ENCODE assay signal across 9 cellular contexts in the genomic region with DNA sequence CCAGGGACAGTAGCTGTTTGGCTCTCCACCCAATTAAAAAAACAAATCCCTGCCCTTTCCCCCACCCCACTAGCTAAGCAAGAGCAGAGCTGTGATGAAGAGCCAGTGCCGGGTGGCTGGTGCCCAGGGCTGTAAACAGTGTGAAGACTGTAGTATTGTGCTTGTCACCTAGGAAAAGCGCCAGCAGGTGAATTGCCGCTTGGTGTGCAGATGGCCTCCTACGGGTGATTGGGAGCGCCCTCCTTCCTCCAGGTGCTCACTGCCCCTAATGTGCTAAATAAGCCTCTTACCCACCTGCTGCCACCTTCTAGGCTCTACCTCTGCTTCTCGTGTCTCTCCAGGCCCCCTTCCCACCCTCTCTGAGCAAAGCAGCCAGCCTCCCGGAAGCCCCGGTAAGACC. TPM values are rescaled to one million over a fixed set of nuclear protein-coding genes. Genes with fewer than 3 reads are reported as not detected.
A peak's percentile ranks its signal among the peaks of the same experiment; 100 is the strongest.
DNase-seq lines count a peak whose midpoint lies in the region; ATAC-seq and TF ChIP-seq lines count a peak whose summit lies in the region.
"Had no signal": no experiment of that assay in that cellular context is flagged by ENCODE, and none has a peak within 500 bp of the region (broad histone marks: within the 10 kb centered on the region; RNA-seq: fewer than 3 reads in every experiment).

No MANE protein-coding gene starts in this region.

- no peaks in the 10 kb centered on the region for H3K9me3 ChIP-seq in mesodermal cell (ENCODE audit: control insufficient read depth, low read length)
- H3K9me3 ChIP-seq in aorta (ENCODE audit: control insufficient read depth, low read length) = no peaks in the 10 kb centered on the region

- no peaks in the 10 kb centered on the region for H3K9me3 Mint-ChIP-seq in activated T-helper 2 cell treated with anti-CD3 and anti-CD28 coated beads, Interferon-gamma antibody, Interleukin-2, Interleukin-4, amounts not matched to agents 10 μg/mL and 5 μg/mL and 100 μg/mL, durations not matched to agents 14 hours and 24 hours and 36 hours

- ATAC-seq in Right ventricle myocardium superior (ENCODE audit: poor library complexity) (peak; percentile 10), aorta (ENCODE audit: low FRiP score) (peak; percentile 17), foreskin keratinocyte (no peak), GM19455 (IDR thresholded peaks at IDR 0.05; ENCODE audit: unreplicated experiment) (no peak), HG03196 (IDR thresholded peaks at IDR 0.05; ENCODE audit: unreplicated experiment) (no peak)

- peak overlapping the region; percentile 23 for H3K27ac ChIP-seq in mesodermal cell (ENCODE audit: low read depth, low read length, severe bottlenecking)
- H3K27ac ChIP-seq in aorta (ENCODE audit: low read depth in 1 of 2, low read length in 2 of 2) = no peak overlapping the region
- no peak overlapping the region for H3K27ac ChIP-seq in foreskin keratinocyte

- DNase-seq in Right ventricle myocardium superior (no peak), cardiac septum (ENCODE audit: low spot score) (no peak), aorta (peak in 1 of 2 donors; percentile 37), foreskin keratinocyte (no peak)
- no peak for DNase-seq in activated T-helper 2 cell treated with anti-CD3 and anti-CD28 coated beads, Interferon-gamma antibody, Interleukin-2, Interleukin-4, amounts not matched to agents 10 μg/mL and 5 μg/mL and 100 μg/mL, durations not matched to agents 14 hours and 24 hours and 36 hours (ENCODE audit: low spot score)

- peak overlapping the region; percentile 49 for H3K27ac Mint-ChIP-seq in activated T-helper 2 cell treated with anti-CD3 and anti-CD28 coated beads, Interferon-gamma antibody, Interleukin-2, Interleukin-4, amounts not matched to agents 10 μg/mL and 5 μg/mL and 100 μg/mL, durations not matched to agents 14 hours and 24 hours and 36 hours

- no peak overlapping the region for H3K4me3 Mint-ChIP-seq in activated T-helper 2 cell treated with anti-CD3 and anti-CD28 coated beads, Interferon-gamma antibody, Interleukin-2, Interleukin-4, amounts not matched to agents 10 μg/mL and 5 μg/mL and 100 μg/mL, durations not matched to agents 14 hours and 24 hours and 36 hours (ENCODE audit: low read depth)

- no peaks in the 10 kb centered on the region for H3K27me3 Mint-ChIP-seq in activated T-helper 2 cell treated with anti-CD3 and anti-CD28 coated beads, Interferon-gamma antibody, Interleukin-2, Interleukin-4, amounts not matched to agents 10 μg/mL and 5 μg/mL and 100 μg/mL, durations not matched to agents 14 hours and 24 hours and 36 hours (ENCODE audit: low read depth)

- intact Hi-C loops in Right ventricle myocardium superior (cut with DNase I) (no loop called here), cardiac septum (cut with DNase I) (loop anchor here (5.0 kb wide), 1 partner anchor 85 kb away; a partner anchor contains a TSS), aorta (cut with DNase I) (loop anchor here in 1 of 2 donors (5.0 kb wide), 1 partner anchor 55 kb away; no protein-coding TSS in a partner anchor)
- intact Hi-C loops in activated T-helper 2 cell treated with anti-CD3 and anti-CD28 coated beads, Interferon-gamma antibody, Interleukin-2, Interleukin-4, amounts not matched to agents 10 μg/mL and 5 μg/mL and 100 μg/mL, durations not matched to agents 14 hours and 24 hours and 36 hours (cut with micrococcal nuclease) = no loop called here

- no peak for TF ChIP-seq CTCF in foreskin keratinocyte (conservative IDR thresholded peaks at IDR 0.05)

- H3K4me1 Mint-ChIP-seq in activated T-helper 2 cell treated with anti-CD3 and anti-CD28 coated beads, Interferon-gamma antibody, Interleukin-2, Interleukin-4, amounts not matched to agents 10 μg/mL and 5 μg/mL and 100 μg/mL, durations not matched to agents 14 hours and 24 hours and 36 hours (ENCODE audit: low read depth) = no peaks in the 10 kb centered on the region

- H3K36me3 ChIP-seq in mesodermal cell (ENCODE audit: control insufficient read depth, insufficient read depth, low read length) (peaks cover 84% of the 10 kb centered on the region), aorta (ENCODE audit: control insufficient read depth in 1 of 2, insufficient read depth in 2 of 2, low read length in 1 of 2) (peaks cover 4 to 6% of the 10 kb centered on the region in 2 donors)

- no peak overlapping the region for H3K4me3 ChIP-seq in mesodermal cell (ENCODE audit: extremely low read depth, insufficient read depth, low read length, poor library complexity, severe bottlenecking)
- no peak overlapping the region for H3K4me3 ChIP-seq in aorta (ENCODE audit: low read length in 2 of 2)

- peaks cover 52% of the 10 kb centered on the region for H3K36me3 Mint-ChIP-seq in activated T-helper 2 cell treated with anti-CD3 and anti-CD28 coated beads, Interferon-gamma antibody, Interleukin-2, Interleukin-4, amounts not matched to agents 10 μg/mL and 5 μg/mL and 100 μg/mL, durations not matched to agents 14 hours and 24 hours and 36 hours (ENCODE audit: low read depth)

- no peaks in the 10 kb centered on the region for H3K27me3 ChIP-seq in aorta (ENCODE audit: control insufficient read depth in 1 of 2, insufficient read depth in 2 of 2, low read length in 1 of 2)
- H3K27me3 ChIP-seq in foreskin keratinocyte = no peaks in the 10 kb centered on the region

- WGBS in mesodermal cell (ENCODE audit: insufficient coverage in 2 of 2), 2 experiments = 96 to 100% methylated on average over 2 to 7 of the region's 8 CpGs
- 78 to 81% methylated on average over 8 of the region's 8 CpGs for WGBS in aorta, 2 donors

- H3K4me1 ChIP-seq in mesodermal cell (ENCODE audit: control insufficient read depth, insufficient read depth, low read length, poor library complexity, severe bottlenecking) (peaks cover 10% of the 10 kb centered on the region), aorta (ENCODE audit: control insufficient read depth in 1 of 2, insufficient read depth in 2 of 2, low read length in 2 of 2) (no peaks in the 10 kb centered on the region), foreskin keratinocyte (no peaks in the 10 kb centered on the region)

RNA-seq across cellular contexts. Expression of a gene that starts 18.4 kb away (rescaled TPM):
- total RNA-seq in Right ventricle myocardium superior (6.7 TPM), cardiac septum (3.7 TPM), aorta (under 1 TPM; 0.66 to 0.71 TPM), foreskin keratinocyte (0.14 and 0.18 TPM in 2 replicates)
- 0.18 and 1.3 TPM in 2 replicates for total RNA-seq in activated T-helper 2 cell treated with anti-CD3 and anti-CD28 coated beads, Interferon-gamma antibody, Interleukin-2, Interleukin-4, amounts not matched to agents 10 μg/mL and 5 μg/mL and 100 μg/mL, durations not matched to agents 14 hours and 24 hours and 36 hours
- polyA plus RNA-seq in mesodermal cell (2013, experiment 1 of 2) = not detected
- polyA plus RNA-seq in mesodermal cell (2013, experiment 2 of 2) = not detected
- polyA plus RNA-seq in aorta (under 1 TPM in 1 of 2 donors, not detected in 1; 0.46 TPM), foreskin keratinocyte (0.10 and 0.32 TPM in 2 replicates)
- total RNA-seq: Daoy had no signal

RNA-seq across cellular contexts. Expression of a gene that starts 41.1 kb away (rescaled TPM):
- total RNA-seq in Right ventricle myocardium superior = 166 TPM
- 132 TPM for total RNA-seq in cardiac septum
- total RNA-seq in activated T-helper 2 cell treated with anti-CD3 and anti-CD28 coated beads, Interferon-gamma antibody, Interleukin-2, Interleukin-4, amounts not matched to agents 10 μg/mL and 5 μg/mL and 100 μg/mL, durations not matched to agents 14 hours and 24 hours and 36 hours = 214 and 219 TPM in 2 replicates
- polyA plus RNA-seq in mesodermal cell (2013, experiment 1 of 2) = 153 TPM
- 143 TPM for polyA plus RNA-seq in mesodermal cell (2013, experiment 2 of 2)
- 100 to 1,000 TPM in 1 of 2 donors, 10 to 100 TPM in 1; 84.2 to 117 TPM for total RNA-seq in aorta
- polyA plus RNA-seq in aorta = 100 to 1,000 TPM; 181 to 204 TPM
- 209 and 242 TPM in 2 replicates for total RNA-seq in foreskin keratinocyte
- polyA plus RNA-seq in foreskin keratinocyte = 249 and 296 TPM in 2 replicates

RNA-seq across cellular contexts. Expression of a gene that starts 59.0 kb away (rescaled TPM):
- total RNA-seq in Right ventricle myocardium superior (34.5 TPM), cardiac septum (72.2 TPM), aorta (10 to 100 TPM; 75.1 to 88.9 TPM), foreskin keratinocyte (48.2 and 58.1 TPM in 2 replicates)
- total RNA-seq in activated T-helper 2 cell treated with anti-CD3 and anti-CD28 coated beads, Interferon-gamma antibody, Interleukin-2, Interleukin-4, amounts not matched to agents 10 μg/mL and 5 μg/mL and 100 μg/mL, durations not matched to agents 14 hours and 24 hours and 36 hours = 12.5 and 15.2 TPM in 2 replicates
- 49.3 TPM for polyA plus RNA-seq in mesodermal cell (2013, experiment 1 of 2)
- polyA plus RNA-seq in mesodermal cell (2013, experiment 2 of 2) = 39.5 TPM
- polyA plus RNA-seq in aorta (100 to 1,000 TPM in 1 of 2 donors, 10 to 100 TPM in 1; 34.7 to 118 TPM), foreskin keratinocyte (64.6 and 70.8 TPM in 2 replicates)

Comparison
In these comparisons a context has a peak if more than half of its experiments do, and no peak if none do; other contexts are left out.
1. ATAC-seq: peak in Right ventricle myocardium superior (single experiment) and aorta (single experiment); none in foreskin keratinocyte (single experiment), GM19455 (single experiment) and HG03196 (single experiment).